8 cellular contexts compared by ENCODE assay signal in the genomic region with DNA sequence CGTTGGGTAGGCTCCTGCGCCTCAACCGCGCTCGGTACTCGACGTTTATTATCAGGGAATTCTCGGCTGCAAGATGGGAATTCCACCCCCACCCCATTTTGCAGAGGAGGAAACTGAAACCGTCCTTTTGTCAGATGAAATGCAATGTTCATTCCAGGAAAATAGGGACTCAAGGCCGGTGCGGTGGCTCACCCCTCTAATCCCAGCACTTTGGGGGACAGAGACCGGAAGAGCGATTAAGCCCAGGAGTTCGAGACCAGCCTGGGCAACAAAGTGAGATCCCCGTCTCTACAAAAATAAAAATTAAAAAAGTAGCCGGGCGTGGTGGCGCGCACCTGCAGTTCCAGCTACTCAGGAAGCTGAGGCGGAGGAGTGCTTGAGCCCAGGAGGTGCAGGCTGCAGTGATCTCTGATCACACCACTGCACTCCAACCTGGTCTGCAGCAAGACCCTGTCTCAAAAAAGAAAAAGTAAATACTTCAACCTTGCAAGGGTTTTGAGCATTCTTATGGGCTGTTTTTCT. TPM values are rescaled to one million over a fixed set of nuclear protein-coding genes. Genes with fewer than 3 reads are reported as not detected.
DNase-seq lines count a peak whose midpoint lies in the region; ATAC-seq and TF ChIP-seq lines count a peak whose summit lies in the region.

No MANE protein-coding gene starts in this region.

- peak overlapping the region; percentile 82 for H2AFZ ChIP-seq in fibroblast of lung (ENCODE audit: low read length)

- H3K27me3 ChIP-seq in fibroblast of lung (ENCODE audit: control insufficient read depth, insufficient read depth, low read length) = no peaks in the 10 kb centered on the region
- no peaks in the 10 kb centered on the region for H3K27me3 ChIP-seq in sigmoid colon

- H3K4me3 ChIP-seq in SK-N-MC (peak overlapping the region; percentile 96), fibroblast of lung (replicated peaks in 1 of 4; ENCODE audit: control extremely low read depth in 1 of 4, insufficient read depth in 1 of 4, low read depth in 3 of 4, low read length in 4 of 4) (peak overlapping the region; percentile 79 to 99 (median 96)), sigmoid colon (peak overlapping the region; percentile 59 to 90 (median 72))

- TF ChIP-seq CTCF in fibroblast of lung (conservative IDR thresholded peaks at IDR 0.05 in 1 of 2, IDR thresholded peaks at IDR 0.05 in 1 of 2; ENCODE audit: low read depth in 1 of 2, low read length in 2 of 2) (no peak), sigmoid colon (IDR thresholded peaks at IDR 0.05) (no peak)

- WGBS in sigmoid colon, 2 donors = 5 to 19% methylated on average over 20 of the region's 20 CpGs

- DNase-seq in SK-N-MC (ENCODE audit: low read depth, low spot score) = no peak
- DNase-seq in fibroblast of lung (ENCODE audit: low read depth in 2 of 2) = no peak
- DNase-seq in sigmoid colon = no peak
- no peak for DNase-seq in NCI-H774 (lab: John Stamatoyannopoulos, UW)
- DNase-seq in NCI-H2171 treated with DMSO at 0.1 percent for 48 hours (lab: John Stamatoyannopoulos, UW) = no peak

- H3K27ac ChIP-seq in SK-N-MC (no peak overlapping the region), fibroblast of lung (ENCODE audit: insufficient read depth, low read length) (peak overlapping the region; percentile 99), sigmoid colon (peak overlapping the region; percentile 89 to 96 (median 90))

- peak overlapping the region; percentile 86 for H3K4me2 ChIP-seq in fibroblast of lung (ENCODE audit: extremely low read depth, insufficient read depth, low read length)

- TF ChIP-seq POLR2A in sigmoid colon (IDR thresholded peaks at IDR 0.05) = no peak

- H3K36me3 ChIP-seq in SK-N-MC (ENCODE audit: insufficient read depth, low read length) (peaks cover 20% of the 10 kb centered on the region), fibroblast of lung (ENCODE audit: control insufficient read depth, insufficient read depth, low read length) (no peaks in the 10 kb centered on the region), sigmoid colon (peaks cover 0 to 16% (median 4%) of the 10 kb centered on the region in 4 donors)

- intact Hi-C loops in sigmoid colon (cut with DNase I) = loop anchor here (5.0 kb wide), 3 partner anchors 78 to 137 kb away; no protein-coding TSS in a partner anchor

- no peaks in the 10 kb centered on the region for H3K9me3 ChIP-seq in SK-N-MC (ENCODE audit: low read depth, low read length)
- H3K9me3 ChIP-seq in fibroblast of lung (ENCODE audit: control insufficient read depth, insufficient read depth, low read depth, low read length) = no peaks in the 10 kb centered on the region
- no peaks in the 10 kb centered on the region for H3K9me3 ChIP-seq in sigmoid colon

- H3K4me1 ChIP-seq in fibroblast of lung (ENCODE audit: control insufficient read depth, extremely low read depth, insufficient read depth, low read length) (peaks cover 9% of the 10 kb centered on the region), sigmoid colon (peaks cover 0 to 21% (median 16%) of the 10 kb centered on the region in 4 donors)

- peak overlapping the region; percentile 99 for H3K9ac ChIP-seq in SK-N-MC (ENCODE audit: insufficient read length)
- peak overlapping the region; percentile 98 for H3K9ac ChIP-seq in fibroblast of lung (ENCODE audit: insufficient read depth, low read length)

- no peak for TF ChIP-seq EP300 in sigmoid colon (IDR thresholded peaks at IDR 0.05)

- peak; percentile 1 for ATAC-seq in GM21723 (IDR thresholded peaks at IDR 0.05; ENCODE audit: unreplicated experiment)
- ATAC-seq in HG03354 (IDR thresholded peaks at IDR 0.05; ENCODE audit: poor library complexity, severe bottlenecking, unreplicated experiment) = no peak
- ATAC-seq in HG03460 (IDR thresholded peaks at IDR 0.05; ENCODE audit: unreplicated experiment) = no peak

- no peaks in the 10 kb centered on the region for H4K20me1 ChIP-seq in fibroblast of lung (ENCODE audit: control insufficient read depth, extremely low read depth, insufficient read depth, low read length)

- H3K79me2 ChIP-seq in fibroblast of lung (ENCODE audit: control insufficient read depth, insufficient read depth, low read length) = peaks cover 13% of the 10 kb centered on the region

RNA-seq across cellular contexts. Expression of gene RFC2, which starts 0.7 kb away (rescaled TPM):
- total RNA-seq in fibroblast of lung = 9.9 and 11.8 TPM in 2 replicates
- polyA plus RNA-seq in fibroblast of lung = 19.6 and 33.2 TPM in 2 replicates
- polyA plus RNA-seq in fibroblast of lung (2012) = 22.4 and 40.6 TPM in 2 replicates
- 13.9 and 18.1 TPM in 2 replicates for polyA minus RNA-seq in fibroblast of lung (ENCODE audit: low replicate concordance)
- total RNA-seq in sigmoid colon = 10 to 100 TPM in 3 of 4 donors, 1 to 10 TPM in 1; 3.3 to 17.8 (median 14.8) TPM
- polyA plus RNA-seq in sigmoid colon = 10 to 100 TPM; 18.0 to 30.0 (median 22.2) TPM

RNA-seq across cellular contexts. Expression of gene CLIP2, which starts 34.3 kb away (rescaled TPM):
- total RNA-seq in fibroblast of lung (58.3 and 77.8 TPM in 2 replicates), sigmoid colon (10 to 100 TPM; 20.7 to 35.5 (median 22.3) TPM)
- polyA plus RNA-seq in fibroblast of lung (9.6 and 13.1 TPM in 2 replicates), sigmoid colon (10 to 100 TPM; 23.4 to 56.4 (median 40.2) TPM)
- 35.3 and 55.2 TPM in 2 replicates for polyA plus RNA-seq in fibroblast of lung (2012)
- 44.8 and 58.9 TPM in 2 replicates for polyA minus RNA-seq in fibroblast of lung (ENCODE audit: low replicate concordance)

RNA-seq across cellular contexts. Expression of gene LAT2, which starts 45.1 kb away (rescaled TPM):
- total RNA-seq in fibroblast of lung = 0.26 and 0.50 TPM in 2 replicates
- 0.34 and 0.36 TPM in 2 replicates for polyA plus RNA-seq in fibroblast of lung
- polyA plus RNA-seq in fibroblast of lung (2012) = 0.40 and 0.54 TPM in 2 replicates
- 0.33 and 6.0 TPM in 2 replicates for polyA minus RNA-seq in fibroblast of lung (ENCODE audit: low replicate concordance)
- 10 to 100 TPM in 1 of 4 donors, 1 to 10 TPM in 3; 2.5 to 13.0 (median 4.4) TPM for total RNA-seq in sigmoid colon
- polyA plus RNA-seq in sigmoid colon = 10 to 100 TPM in 2 of 3 donors, 1 to 10 TPM in 1; 4.8 to 31.1 (median 16.2) TPM
